ENCODE assay signal across 9 cellular contexts in genomic region chr9:137187386-137187785, GRCh38. TPM values are rescaled to one million over a fixed set of nuclear protein-coding genes. Genes with fewer than 3 reads are reported as not detected.
DNase-seq lines count a peak whose midpoint lies in the region; TF ChIP-seq lines count a peak whose summit lies in the region.
"Had no signal": no experiment of that assay in that cellular context is flagged by ENCODE, and none has a peak within 500 bp of the region (broad histone marks: within the 10 kb centered on the region; RNA-seq: fewer than 3 reads in every experiment).

No MANE protein-coding gene starts in this region.

- H3K4me1 Mint-ChIP-seq in T-helper 1 cell treated with Interleukin-12 subunit alpha and Interleukin-12 subunit beta and Interleukin-4 antibody, amounts not matched to agents 30 μg/mL and 1 μg/mL, for 36 hours (ENCODE audit: low read depth): peaks cover 20% of the 10 kb centered on the region
- peaks cover 25% of the 10 kb centered on the region for H3K4me1 Mint-ChIP-seq in activated naive CD8-positive, alpha-beta T cell treated with anti-CD3 and anti-CD28 coated beads for 36 hours

- H3K27me3 ChIP-seq in kidney epithelial cell (ENCODE audit: control insufficient read depth, insufficient read depth, low read length): no peaks in the 10 kb centered on the region

- H3K27ac ChIP-seq in substantia nigra (ENCODE audit: low read depth, low read length, poor library complexity, severe bottlenecking): peak overlapping the region; percentile 100

- no peaks in the 10 kb centered on the region for H3K9me3 Mint-ChIP-seq in T-helper 1 cell treated with Interleukin-12 subunit alpha and Interleukin-12 subunit beta and Interleukin-4 antibody, amounts not matched to agents 30 μg/mL and 1 μg/mL, for 36 hours
- no peaks in the 10 kb centered on the region for H3K9me3 Mint-ChIP-seq in activated naive CD8-positive, alpha-beta T cell treated with anti-CD3 and anti-CD28 coated beads for 36 hours

- no peak for TF ChIP-seq CTCF in kidney epithelial cell (IDR thresholded peaks at IDR 0.05; ENCODE audit: insufficient read depth, low read length, poor library complexity, severe bottlenecking)

- no peaks in the 10 kb centered on the region for H3K36me3 ChIP-seq in kidney epithelial cell (ENCODE audit: control insufficient read depth, insufficient read depth, low read length)

- peak overlapping the region; percentile 88 for H3K4me3 ChIP-seq in kidney epithelial cell (ENCODE audit: low read depth, low read length)

- H3K27me3 Mint-ChIP-seq in T-helper 1 cell treated with Interleukin-12 subunit alpha and Interleukin-12 subunit beta and Interleukin-4 antibody, amounts not matched to agents 30 μg/mL and 1 μg/mL, for 36 hours (ENCODE audit: low read depth): no peaks in the 10 kb centered on the region
- no peaks in the 10 kb centered on the region for H3K27me3 Mint-ChIP-seq in activated naive CD8-positive, alpha-beta T cell treated with anti-CD3 and anti-CD28 coated beads for 36 hours

- DNase-seq in T-helper 1 cell: no peak
- DNase-seq in activated naive CD8-positive, alpha-beta T cell treated with anti-CD3 and anti-CD28 coated beads for 36 hours: no peak
- DNase-seq in kidney epithelial cell (ENCODE audit: low read depth): no peak
- no peak for DNase-seq in substantia nigra (lab: John Stamatoyannopoulos, UW)
- no peak for DNase-seq in NCI-H2029 treated with DMSO at 0.1 percent for 48 hours (lab: John Stamatoyannopoulos, UW)
- no peak for DNase-seq in NCI-H2029 (lab: John Stamatoyannopoulos, UW)
- no peak for DNase-seq in HPDE6-E6E7 (ENCODE audit: extremely low spot score)

- peaks cover 13% of the 10 kb centered on the region for H3K36me3 Mint-ChIP-seq in T-helper 1 cell treated with Interleukin-12 subunit alpha and Interleukin-12 subunit beta and Interleukin-4 antibody, amounts not matched to agents 30 μg/mL and 1 μg/mL, for 36 hours (ENCODE audit: low read depth)
- peaks cover 8% of the 10 kb centered on the region for H3K36me3 Mint-ChIP-seq in activated naive CD8-positive, alpha-beta T cell treated with anti-CD3 and anti-CD28 coated beads for 36 hours

- H3K4me3 Mint-ChIP-seq in T-helper 1 cell treated with Interleukin-12 subunit alpha and Interleukin-12 subunit beta and Interleukin-4 antibody, amounts not matched to agents 30 μg/mL and 1 μg/mL, for 36 hours: peak overlapping the region; percentile 92
- H3K4me3 Mint-ChIP-seq in activated naive CD8-positive, alpha-beta T cell treated with anti-CD3 and anti-CD28 coated beads for 36 hours: peak overlapping the region; percentile 92

- H3K27ac Mint-ChIP-seq in T-helper 1 cell treated with Interleukin-12 subunit alpha and Interleukin-12 subunit beta and Interleukin-4 antibody, amounts not matched to agents 30 μg/mL and 1 μg/mL, for 36 hours: peak overlapping the region; percentile 89
- H3K27ac Mint-ChIP-seq in activated naive CD8-positive, alpha-beta T cell treated with anti-CD3 and anti-CD28 coated beads for 36 hours: peak overlapping the region; percentile 87

RNA-seq across cellular contexts. Expression of gene ANAPC2, which starts 1.0 kb away (rescaled TPM):
- 10 to 100 TPM; 42.6 to 48.3 TPM for total RNA-seq in activated naive CD8-positive, alpha-beta T cell treated with anti-CD3 and anti-CD28 coated beads for 36 hours
- 18.8 and 26.1 TPM in 2 replicates for total RNA-seq in kidney epithelial cell

RNA-seq across cellular contexts. Expression of gene SSNA1, which starts 1.1 kb away (rescaled TPM):
- 10 to 100 TPM; 78.1 to 80.1 TPM for total RNA-seq in activated naive CD8-positive, alpha-beta T cell treated with anti-CD3 and anti-CD28 coated beads for 36 hours
- 91.4 and 95.1 TPM in 2 replicates for total RNA-seq in kidney epithelial cell

RNA-seq across cellular contexts. Expression of gene TPRN, which starts 13.2 kb away (rescaled TPM):
- 1 to 10 TPM; 7.3 to 7.6 TPM for total RNA-seq in activated naive CD8-positive, alpha-beta T cell treated with anti-CD3 and anti-CD28 coated beads for 36 hours
- 15.2 and 20.1 TPM in 2 replicates for total RNA-seq in kidney epithelial cell

RNA-seq across cellular contexts. Expression of gene TMEM210, which starts 15.5 kb away (rescaled TPM):
- total RNA-seq in activated naive CD8-positive, alpha-beta T cell treated with anti-CD3 and anti-CD28 coated beads for 36 hours: not detected
- total RNA-seq in kidney epithelial cell: not detected in 2 replicates
- total RNA-seq: omental fat pad had no signal

RNA-seq across cellular contexts. Expression of gene LRRC26, which starts 17.5 kb away (rescaled TPM):
- not detected for total RNA-seq in activated naive CD8-positive, alpha-beta T cell treated with anti-CD3 and anti-CD28 coated beads for 36 hours
- total RNA-seq in kidney epithelial cell: not detected in 2 replicates
- total RNA-seq: omental fat pad had no signal
